ENCODE assay signal across 9 cellular contexts in genomic region chrX:151722241-151722846, GRCh38. TPM values are rescaled to one million over a fixed set of nuclear protein-coding genes. Genes with fewer than 3 reads are reported as not detected.
DNase-seq lines count a peak whose midpoint lies in the region; ATAC-seq and TF ChIP-seq lines count a peak whose summit lies in the region.
"Had no signal": no experiment of that assay in that cellular context is flagged by ENCODE, and none has a peak within 500 bp of the region (broad histone marks: within the 10 kb centered on the region; RNA-seq: fewer than 3 reads in every experiment).

No MANE protein-coding gene starts in this region.

- intact Hi-C loops in psoas muscle (cut with DNase I), result no loop called here

- 33 to 51% (median 47%) methylated on average over 16 to 24 of the region's 24 CpGs for WGBS in psoas muscle, 3 donors

- TF ChIP-seq CTCF in GM10248 (IDR thresholded peaks at IDR 0.05; ENCODE audit: control extremely low read depth, extremely low read depth, low read depth, missing control alignments) (no peak), foreskin fibroblast (IDR thresholded peaks at IDR 0.05; ENCODE audit: low read depth, low read length) (peak; percentile 36), psoas muscle (IDR thresholded peaks at IDR 0.05) (peak; percentile 26)

- POLR2A ChIA-PET in GM10248 (lab: Yijun Ruan, JAX), result no interaction called here

- ATAC-seq in psoas muscle (peak in 3 of 4 donors; percentile 39 to 58 (median 58)), GM21619 (IDR thresholded peaks at IDR 0.05; ENCODE audit: unreplicated experiment) (no peak), GM21737 (IDR thresholded peaks at IDR 0.05; ENCODE audit: unreplicated experiment) (no peak)

- H3K36me3 ChIP-seq in psoas muscle (ENCODE audit: insufficient read depth in 1 of 2, low read depth in 1 of 2), result no peaks in the 10 kb centered on the region

- H3K27me3 ChIP-seq in psoas muscle (ENCODE audit: insufficient read depth in 3 of 3, low read length in 2 of 3), result peaks cover 0 to 3% (median 0%) of the 10 kb centered on the region in 3 donors

- CTCF ChIA-PET in GM10248 (lab: Yijun Ruan, JAX), result no interaction called here

- DNase-seq in GM10248 (ENCODE audit: extremely low spot score) (peak; percentile 30), NCI-H510A (lab: John Stamatoyannopoulos, UW) (peak; percentile 2), foreskin fibroblast (peak in 1 of 2 donors; percentile 1), psoas muscle (no peak), superior temporal gyrus (ENCODE audit: extremely low spot score) (no peak), ureter (ENCODE audit: low spot score) (no peak)

- H3K4me1 ChIP-seq in psoas muscle, result no peaks in the 10 kb centered on the region

- H3K27ac ChIP-seq in psoas muscle, result no peak overlapping the region
- H3K27ac ChIP-seq: HL-60 had no signal

- H3K4me3 ChIP-seq in foreskin fibroblast (ENCODE audit: low read depth in 1 of 2, low read length in 2 of 2) (no peak overlapping the region), psoas muscle (no peak overlapping the region)

- no peaks in the 10 kb centered on the region for H3K9me3 ChIP-seq in psoas muscle

RNA-seq across cellular contexts. Expression of gene FATE1, which starts 6.5 kb away (rescaled TPM):
- total RNA-seq in psoas muscle (under 1 TPM in 1 of 4 donors, not detected in 3; 0.39 TPM), ureter (not detected)
- under 1 TPM; 0.06 to 0.24 (median 0.07) TPM for polyA plus RNA-seq in psoas muscle

RNA-seq across cellular contexts. Expression of gene CNGA2, which starts 12.2 kb away (rescaled TPM):
- total RNA-seq in psoas muscle (not detected), ureter (not detected)
- polyA plus RNA-seq in psoas muscle, result not detected

RNA-seq across cellular contexts. Expression of gene PRRG3, which starts 27.1 kb away (rescaled TPM):
- total RNA-seq in psoas muscle (1 to 10 TPM in 1 of 4 donors, under 1 TPM in 3; 0.32 to 1.7 (median 0.77) TPM), ureter (0.91 TPM)
- polyA plus RNA-seq in psoas muscle, result under 1 TPM; 0.06 to 0.26 (median 0.14) TPM

Comparison
In these comparisons a context has a peak if more than half of its experiments do, and no peak if none do; other contexts are left out.
1. DNase-seq: peak in GM10248 (single experiment) and NCI-H510A (single experiment); none in psoas muscle (0 of 2), superior temporal gyrus (single experiment) and ureter (single experiment).
2. ATAC-seq: peak in psoas muscle (3 of 4); none in GM21619 (single experiment) and GM21737 (single experiment).